16 cellular contexts compared by ENCODE assay signal in genomic region chr3:196141866-196142673, GRCh38.
DNase-seq lines count a peak whose midpoint lies in the region; ATAC-seq and TF ChIP-seq lines count a peak whose summit lies in the region.
"Had no signal": no experiment of that assay in that cellular context is flagged by ENCODE, and none has a peak within 500 bp of the region (broad histone marks: within the 10 kb centered on the region; RNA-seq: fewer than 3 reads in every experiment).

No MANE protein-coding gene starts in this region.

- H3K27me3 Mint-ChIP-seq in stimulated activated naive B cell treated with anti-CD40 and anti-IgM and Interleukin-4, amounts not matched to agents 10 μg/mL and 1 μg/mL and 100 μg/mL, for 72 hours = no peaks in the 10 kb centered on the region
- H3K27me3 Mint-ChIP-seq in activated T-helper 2 cell treated with anti-CD3 and anti-CD28 coated beads, Interferon-gamma antibody, Interleukin-2, Interleukin-4, amounts not matched to agents 10 μg/mL and 5 μg/mL and 100 μg/mL, durations not matched to agents 14 hours and 24 hours and 36 hours (ENCODE audit: low read depth) = no peaks in the 10 kb centered on the region
- H3K27me3 Mint-ChIP-seq: activated CD8-positive, alpha-beta T cell treated with anti-CD3 and anti-CD28 coated beads for 36 hours; stimulated activated naive CD8-positive, alpha-beta T cell treated with anti-CD3 and anti-CD28 coated beads, Interleukin-15, amount 100 ng/mL, for 72 hours had no signal

- no peak overlapping the region for H3K4me3 Mint-ChIP-seq in stimulated activated naive B cell treated with anti-CD40 and anti-IgM and Interleukin-4, amounts not matched to agents 10 μg/mL and 1 μg/mL and 100 μg/mL, for 72 hours
- no peak overlapping the region for H3K4me3 Mint-ChIP-seq in activated T-helper 2 cell treated with anti-CD3 and anti-CD28 coated beads, Interferon-gamma antibody, Interleukin-2, Interleukin-4, amounts not matched to agents 10 μg/mL and 5 μg/mL and 100 μg/mL, durations not matched to agents 14 hours and 24 hours and 36 hours (ENCODE audit: low read depth)
- H3K4me3 Mint-ChIP-seq: activated CD8-positive, alpha-beta T cell treated with anti-CD3 and anti-CD28 coated beads for 36 hours; brain; CD8-positive, alpha-beta T cell; stimulated activated naive CD8-positive, alpha-beta T cell treated with anti-CD3 and anti-CD28 coated beads, Interleukin-15, amount 100 ng/mL, for 72 hours had no signal

- CTCF ChIA-PET in HEK293 (lab: Yijun Ruan, JAX) = interaction anchor here (0.7 kb wide), 1 partner anchor 78 kb away, joined by 3 read pairs; no protein-coding TSS in a partner anchor

- intact Hi-C loops in left colon (cut with DNase I, micrococcal nuclease) = no loop called here
- intact Hi-C loops in activated T-helper 2 cell treated with anti-CD3 and anti-CD28 coated beads, Interferon-gamma antibody, Interleukin-2, Interleukin-4, amounts not matched to agents 10 μg/mL and 5 μg/mL and 100 μg/mL, durations not matched to agents 14 hours and 24 hours and 36 hours (cut with micrococcal nuclease) = no loop called here

- no peaks in the 10 kb centered on the region for H3K4me1 ChIP-seq in HEK293 (ENCODE audit: control insufficient read depth, insufficient read depth, low read length)

- H3K9me3 Mint-ChIP-seq in stimulated activated naive B cell treated with anti-CD40 and anti-IgM and Interleukin-4, amounts not matched to agents 10 μg/mL and 1 μg/mL and 100 μg/mL, for 72 hours = no peaks in the 10 kb centered on the region
- no peaks in the 10 kb centered on the region for H3K9me3 Mint-ChIP-seq in activated T-helper 2 cell treated with anti-CD3 and anti-CD28 coated beads, Interferon-gamma antibody, Interleukin-2, Interleukin-4, amounts not matched to agents 10 μg/mL and 5 μg/mL and 100 μg/mL, durations not matched to agents 14 hours and 24 hours and 36 hours
- H3K9me3 Mint-ChIP-seq: activated CD8-positive, alpha-beta T cell treated with anti-CD3 and anti-CD28 coated beads for 36 hours; CD8-positive, alpha-beta T cell; stimulated activated naive CD8-positive, alpha-beta T cell treated with anti-CD3 and anti-CD28 coated beads, Interleukin-15, amount 100 ng/mL, for 72 hours had no signal

- H3K36me3 ChIP-seq in HEK293 (ENCODE audit: control insufficient read depth in 2 of 2, insufficient read depth in 1 of 2, low read length in 2 of 2) = no peaks in the 10 kb centered on the region

- H3K27ac ChIP-seq in HEK293 (ENCODE audit: extremely low read depth, low read depth, low read length) (no peak overlapping the region), VCaP (peak overlapping the region; percentile 75)

- peak overlapping the region; percentile 75 for H3K27ac Mint-ChIP-seq in stimulated activated naive B cell treated with anti-CD40 and anti-IgM and Interleukin-4, amounts not matched to agents 10 μg/mL and 1 μg/mL and 100 μg/mL, for 72 hours
- H3K27ac Mint-ChIP-seq in activated T-helper 2 cell treated with anti-CD3 and anti-CD28 coated beads, Interferon-gamma antibody, Interleukin-2, Interleukin-4, amounts not matched to agents 10 μg/mL and 5 μg/mL and 100 μg/mL, durations not matched to agents 14 hours and 24 hours and 36 hours = no peak overlapping the region
- H3K27ac Mint-ChIP-seq: activated CD8-positive, alpha-beta T cell treated with anti-CD3 and anti-CD28 coated beads for 36 hours; CD8-positive, alpha-beta T cell had no signal

- peaks cover 0 to 3% of the 10 kb centered on the region in 2 donors for H3K36me3 Mint-ChIP-seq in stimulated activated naive B cell treated with anti-CD40 and anti-IgM and Interleukin-4, amounts not matched to agents 10 μg/mL and 1 μg/mL and 100 μg/mL, for 72 hours
- H3K36me3 Mint-ChIP-seq in activated T-helper 2 cell treated with anti-CD3 and anti-CD28 coated beads, Interferon-gamma antibody, Interleukin-2, Interleukin-4, amounts not matched to agents 10 μg/mL and 5 μg/mL and 100 μg/mL, durations not matched to agents 14 hours and 24 hours and 36 hours (ENCODE audit: low read depth) = no peaks in the 10 kb centered on the region
- H3K36me3 Mint-ChIP-seq: brain; CD8-positive, alpha-beta T cell had no signal

- POLR2A ChIA-PET in HEK293 (lab: Yijun Ruan, JAX) = no interaction called here

- H3K9me3 ChIP-seq in HEK293 (ENCODE audit: control insufficient read depth, insufficient read depth, low read depth, low read length) = no peaks in the 10 kb centered on the region

- TF ChIP-seq CTCF in HEK293 (tag by site-specific recombination; IDR thresholded peaks at IDR 0.05) (no peak), VCaP (conservative IDR thresholded peaks at IDR 0.05) (no peak)

- H3K4me1 Mint-ChIP-seq in stimulated activated naive B cell treated with anti-CD40 and anti-IgM and Interleukin-4, amounts not matched to agents 10 μg/mL and 1 μg/mL and 100 μg/mL, for 72 hours = peaks cover 25 to 46% of the 10 kb centered on the region in 2 donors
- H3K4me1 Mint-ChIP-seq in activated T-helper 2 cell treated with anti-CD3 and anti-CD28 coated beads, Interferon-gamma antibody, Interleukin-2, Interleukin-4, amounts not matched to agents 10 μg/mL and 5 μg/mL and 100 μg/mL, durations not matched to agents 14 hours and 24 hours and 36 hours (ENCODE audit: low read depth) = peaks cover 10% of the 10 kb centered on the region
- H3K4me1 Mint-ChIP-seq: brain had no signal

- no peak overlapping the region for H3K4me3 ChIP-seq in HEK293 (ENCODE audit: low read depth, low read length)

- no peak for DNase-seq in left colon
- DNase-seq in stimulated activated naive B cell treated with anti-CD40 and anti-IgM and Interleukin-4, amounts not matched to agents 10 μg/mL and 1 μg/mL and 100 μg/mL, for 72 hours = no peak
- DNase-seq in activated T-helper 2 cell treated with anti-CD3 and anti-CD28 coated beads, Interferon-gamma antibody, Interleukin-2, Interleukin-4, amounts not matched to agents 10 μg/mL and 5 μg/mL and 100 μg/mL, durations not matched to agents 14 hours and 24 hours and 36 hours (ENCODE audit: low spot score) = no peak
- no peak for DNase-seq in NCI-H524 (lab: John Stamatoyannopoulos, UW)
- no peak for DNase-seq in RKO (ENCODE audit: low spot score)
- DNase-seq: activated CD8-positive, alpha-beta T cell treated with anti-CD3 and anti-CD28 coated beads for 36 hours; activated gamma-delta T cell; CD8-positive, alpha-beta T cell; GF-D8; NCI-H1930; stimulated activated CD4-positive, alpha-beta T cell treated with anti-CD3 and anti-CD28 coated beads, Interleukin-4, amount 100 ng/mL, for 4 hours; stimulated activated naive CD8-positive, alpha-beta T cell treated with anti-CD3 and anti-CD28 coated beads, Interleukin-15, amount 100 ng/mL, for 72 hours; T-helper 9 cell had no signal

- ATAC-seq in left colon = peak; percentile 49
- ATAC-seq in stimulated activated naive B cell treated with anti-CD40 and anti-IgM and Interleukin-4, amounts not matched to agents 10 μg/mL and 1 μg/mL and 100 μg/mL, for 72 hours (replicated peaks) = peak; percentile 39 to 55
- ATAC-seq: activated CD8-positive, alpha-beta T cell treated with anti-CD3 and anti-CD28 coated beads for 36 hours; CD8-positive, alpha-beta T cell; stimulated activated naive CD8-positive, alpha-beta T cell treated with anti-CD3 and anti-CD28 coated beads, Interleukin-15, amount 100 ng/mL, for 72 hours had no signal

TF ChIP-seq in HEK293, 187 proteins besides CTCF, POLR2A, EP300 and RAD21:
- TF ChIP-seq ZNF214 (tag by site-specific recombination; IDR thresholded peaks at IDR 0.05; ENCODE audit: borderline replicate concordance) = no peak
- TF ChIP-seq ZNF366 (tag by site-specific recombination; conservative IDR thresholded peaks at IDR 0.05) = peak; percentile 58
- peak; percentile 43; the same call in 1 of the 2 replicates for TF ChIP-seq PRDM1 (tag by site-specific recombination; IDR thresholded peaks at IDR 0.05)
TF ChIP-seq in HEK293: peak in this region for 2.
